ENCODE assay signal across 1 cellular context in the genomic region with DNA sequence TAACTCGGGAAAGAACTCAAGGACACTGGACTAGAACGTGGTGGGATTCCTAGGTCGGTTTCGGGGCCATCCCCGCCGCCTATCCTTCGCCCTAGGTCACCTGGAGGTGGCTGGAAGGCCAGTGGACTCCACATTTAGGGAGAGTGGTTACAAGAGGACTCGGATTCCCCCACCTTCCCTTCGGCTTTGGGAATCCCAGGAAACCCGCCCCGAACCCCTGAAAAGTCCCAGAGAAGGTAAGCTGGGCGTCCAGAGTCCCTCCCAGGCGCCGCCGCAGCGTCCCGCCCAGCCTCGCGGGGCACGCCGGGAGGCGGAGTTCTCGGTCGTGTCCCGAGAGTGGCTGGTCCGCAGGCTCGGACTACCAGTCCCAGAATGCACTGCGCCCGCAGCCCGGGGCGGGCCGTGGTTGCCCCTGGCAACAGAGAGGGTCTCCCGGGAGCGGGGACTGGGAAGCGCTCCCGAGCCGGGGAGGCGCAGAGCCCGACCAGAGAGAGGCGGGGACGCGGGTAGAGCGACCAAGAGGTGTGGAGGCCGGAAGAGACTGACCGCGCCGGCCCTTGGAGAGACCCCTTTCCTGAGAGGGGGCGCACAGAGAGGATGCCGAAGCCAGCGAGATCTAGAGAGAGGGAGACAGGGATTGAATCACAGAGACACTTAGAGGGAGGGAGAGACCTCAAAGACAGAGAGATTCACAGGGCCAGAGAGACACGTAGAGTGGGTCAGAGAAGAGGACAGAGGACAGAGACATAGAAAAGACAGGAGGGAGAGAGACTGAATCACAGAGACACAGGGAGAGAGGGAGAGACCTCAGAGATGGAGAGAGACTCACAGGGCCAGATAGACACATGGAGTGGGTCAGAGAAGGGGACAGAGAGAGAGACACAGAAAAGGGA.
TF ChIP-seq lines count a peak whose summit lies in the region.

No MANE protein-coding gene starts in this region.

TF ChIP-seq in K562, 482 proteins besides CTCF, POLR2A, EP300 and RAD21 (continues in another document):
- no peak for TF ChIP-seq ZSCAN32 (CRISPR knock-in tag; IDR thresholded peaks at IDR 0.05)
- no peak for TF ChIP-seq ELF2 (CRISPR knock-in tag; IDR thresholded peaks at IDR 0.05)
- peak; percentile 62; the same call in 1 of the 2 replicates for TF ChIP-seq MBD2 (IDR thresholded peaks at IDR 0.05; ENCODE audit: borderline replicate concordance, low read depth)
- TF ChIP-seq TEAD4 (IDR thresholded peaks at IDR 0.05; ENCODE audit: low read length), result no peak
- no peak for TF ChIP-seq TEAD4 (CRISPR knock-in tag; IDR thresholded peaks at IDR 0.05; ENCODE audit: borderline replicate concordance)
- TF ChIP-seq POLR2B (IDR thresholded peaks at IDR 0.05; ENCODE audit: low read depth, partially characterized antibody), result no peak
- TF ChIP-seq, protein P1, sequence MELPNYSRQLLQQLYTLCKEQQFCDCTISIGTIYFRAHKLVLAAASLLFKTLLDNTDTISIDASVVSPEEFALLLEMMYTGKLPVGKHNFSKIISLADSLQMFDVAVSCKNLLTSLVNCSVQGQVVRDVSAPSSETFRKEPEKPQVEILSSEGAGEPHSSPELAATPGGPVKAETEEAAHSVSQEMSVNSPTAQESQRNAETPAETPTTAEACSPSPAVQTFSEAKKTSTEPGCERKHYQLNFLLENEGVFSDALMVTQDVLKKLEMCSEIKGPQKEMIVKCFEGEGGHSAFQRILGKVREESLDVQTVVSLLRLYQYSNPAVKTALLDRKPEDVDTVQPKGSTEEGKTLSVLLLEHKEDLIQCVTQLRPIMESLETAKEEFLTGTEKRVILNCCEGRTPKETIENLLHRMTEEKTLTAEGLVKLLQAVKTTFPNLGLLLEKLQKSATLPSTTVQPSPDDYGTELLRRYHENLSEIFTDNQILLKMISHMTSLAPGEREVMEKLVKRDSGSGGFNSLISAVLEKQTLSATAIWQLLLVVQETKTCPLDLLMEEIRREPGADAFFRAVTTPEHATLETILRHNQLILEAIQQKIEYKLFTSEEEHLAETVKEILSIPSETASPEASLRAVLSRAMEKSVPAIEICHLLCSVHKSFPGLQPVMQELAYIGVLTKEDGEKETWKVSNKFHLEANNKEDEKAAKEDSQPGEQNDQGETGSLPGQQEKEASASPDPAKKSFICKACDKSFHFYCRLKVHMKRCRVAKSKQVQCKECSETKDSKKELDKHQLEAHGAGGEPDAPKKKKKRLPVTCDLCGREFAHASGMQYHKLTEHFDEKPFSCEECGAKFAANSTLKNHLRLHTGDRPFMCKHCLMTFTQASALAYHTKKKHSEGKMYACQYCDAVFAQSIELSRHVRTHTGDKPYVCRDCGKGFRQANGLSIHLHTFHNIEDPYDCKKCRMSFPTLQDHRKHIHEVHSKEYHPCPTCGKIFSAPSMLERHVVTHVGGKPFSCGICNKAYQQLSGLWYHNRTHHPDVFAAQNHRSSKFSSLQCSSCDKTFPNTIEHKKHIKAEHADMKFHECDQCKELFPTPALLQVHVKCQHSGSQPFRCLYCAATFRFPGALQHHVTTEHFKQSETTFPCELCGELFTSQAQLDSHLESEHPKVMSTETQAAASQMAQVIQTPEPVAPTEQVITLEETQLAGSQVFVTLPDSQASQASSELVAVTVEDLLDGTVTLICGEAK (IDR thresholded peaks at IDR 0.05), result 0 out of 2 replicates have a peak, but pooled peaks have one; percentile 33
- TF ChIP-seq, protein P1 (CRISPR knock-in tag; IDR thresholded peaks at IDR 0.05), result no peak
- no peak for TF ChIP-seq RBM17 (IDR thresholded peaks at IDR 0.05; ENCODE audit: borderline replicate concordance, low read depth, low read length)
- TF ChIP-seq POLR3A (IDR thresholded peaks at IDR 0.05; ENCODE audit: borderline replicate concordance, extremely low read depth, insufficient read depth, insufficient read length), result no peak
- no peak; the same call in 1 of the 2 replicates for TF ChIP-seq SREBF1 (IDR thresholded peaks at IDR 0.05; ENCODE audit: borderline replicate concordance, low read depth, low read length)
- no peak for TF ChIP-seq YY1 (IDR thresholded peaks at IDR 0.05; ENCODE audit: borderline replicate concordance in 1 of 3, control insufficient read depth in 1 of 3, extremely low read depth in 1 of 3, insufficient read depth in 3 of 3, insufficient read length in 1 of 3, insufficient replicate concordance in 2 of 3, low read depth in 1 of 3, low read length in 2 of 3)
- peak in 1 of 2 experiments; percentile 97 for TF ChIP-seq AFF1 (IDR thresholded peaks at IDR 0.05; ENCODE audit: low read depth in 1 of 2, partially characterized antibody in 2 of 2)
- peak; percentile 39 for TF ChIP-seq CCNT2 (IDR thresholded peaks at IDR 0.05; ENCODE audit: borderline replicate concordance, extremely low read depth, insufficient read length, low read depth, low read length)
- TF ChIP-seq ZNF174 (CRISPR knock-in tag; IDR thresholded peaks at IDR 0.05), result no peak
- no peak for TF ChIP-seq HMG20A (CRISPR knock-in tag; conservative IDR thresholded peaks at IDR 0.05)
- no peak for TF ChIP-seq SNIP1 (IDR thresholded peaks at IDR 0.05; ENCODE audit: low read depth)
- TF ChIP-seq, protein P2, sequence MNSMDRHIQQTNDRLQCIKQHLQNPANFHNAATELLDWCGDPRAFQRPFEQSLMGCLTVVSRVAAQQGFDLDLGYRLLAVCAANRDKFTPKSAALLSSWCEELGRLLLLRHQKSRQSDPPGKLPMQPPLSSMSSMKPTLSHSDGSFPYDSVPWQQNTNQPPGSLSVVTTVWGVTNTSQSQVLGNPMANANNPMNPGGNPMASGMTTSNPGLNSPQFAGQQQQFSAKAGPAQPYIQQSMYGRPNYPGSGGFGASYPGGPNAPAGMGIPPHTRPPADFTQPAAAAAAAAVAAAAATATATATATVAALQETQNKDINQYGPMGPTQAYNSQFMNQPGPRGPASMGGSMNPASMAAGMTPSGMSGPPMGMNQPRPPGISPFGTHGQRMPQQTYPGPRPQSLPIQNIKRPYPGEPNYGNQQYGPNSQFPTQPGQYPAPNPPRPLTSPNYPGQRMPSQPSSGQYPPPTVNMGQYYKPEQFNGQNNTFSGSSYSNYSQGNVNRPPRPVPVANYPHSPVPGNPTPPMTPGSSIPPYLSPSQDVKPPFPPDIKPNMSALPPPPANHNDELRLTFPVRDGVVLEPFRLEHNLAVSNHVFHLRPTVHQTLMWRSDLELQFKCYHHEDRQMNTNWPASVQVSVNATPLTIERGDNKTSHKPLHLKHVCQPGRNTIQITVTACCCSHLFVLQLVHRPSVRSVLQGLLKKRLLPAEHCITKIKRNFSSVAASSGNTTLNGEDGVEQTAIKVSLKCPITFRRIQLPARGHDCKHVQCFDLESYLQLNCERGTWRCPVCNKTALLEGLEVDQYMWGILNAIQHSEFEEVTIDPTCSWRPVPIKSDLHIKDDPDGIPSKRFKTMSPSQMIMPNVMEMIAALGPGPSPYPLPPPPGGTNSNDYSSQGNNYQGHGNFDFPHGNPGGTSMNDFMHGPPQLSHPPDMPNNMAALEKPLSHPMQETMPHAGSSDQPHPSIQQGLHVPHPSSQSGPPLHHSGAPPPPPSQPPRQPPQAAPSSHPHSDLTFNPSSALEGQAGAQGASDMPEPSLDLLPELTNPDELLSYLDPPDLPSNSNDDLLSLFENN (IDR thresholded peaks at IDR 0.05; ENCODE audit: low read depth in 2 of 2, low read length in 2 of 2), result no peak
- peak; percentile 44; the same call in 1 of the 2 replicates for TF ChIP-seq L3MBTL2 (IDR thresholded peaks at IDR 0.05)
- no peak for TF ChIP-seq SMAD4 (CRISPR knock-in tag; conservative IDR thresholded peaks at IDR 0.05)
- TF ChIP-seq ARHGAP35 (IDR thresholded peaks at IDR 0.05; ENCODE audit: partially characterized antibody), result no peak
- TF ChIP-seq, protein P3, sequence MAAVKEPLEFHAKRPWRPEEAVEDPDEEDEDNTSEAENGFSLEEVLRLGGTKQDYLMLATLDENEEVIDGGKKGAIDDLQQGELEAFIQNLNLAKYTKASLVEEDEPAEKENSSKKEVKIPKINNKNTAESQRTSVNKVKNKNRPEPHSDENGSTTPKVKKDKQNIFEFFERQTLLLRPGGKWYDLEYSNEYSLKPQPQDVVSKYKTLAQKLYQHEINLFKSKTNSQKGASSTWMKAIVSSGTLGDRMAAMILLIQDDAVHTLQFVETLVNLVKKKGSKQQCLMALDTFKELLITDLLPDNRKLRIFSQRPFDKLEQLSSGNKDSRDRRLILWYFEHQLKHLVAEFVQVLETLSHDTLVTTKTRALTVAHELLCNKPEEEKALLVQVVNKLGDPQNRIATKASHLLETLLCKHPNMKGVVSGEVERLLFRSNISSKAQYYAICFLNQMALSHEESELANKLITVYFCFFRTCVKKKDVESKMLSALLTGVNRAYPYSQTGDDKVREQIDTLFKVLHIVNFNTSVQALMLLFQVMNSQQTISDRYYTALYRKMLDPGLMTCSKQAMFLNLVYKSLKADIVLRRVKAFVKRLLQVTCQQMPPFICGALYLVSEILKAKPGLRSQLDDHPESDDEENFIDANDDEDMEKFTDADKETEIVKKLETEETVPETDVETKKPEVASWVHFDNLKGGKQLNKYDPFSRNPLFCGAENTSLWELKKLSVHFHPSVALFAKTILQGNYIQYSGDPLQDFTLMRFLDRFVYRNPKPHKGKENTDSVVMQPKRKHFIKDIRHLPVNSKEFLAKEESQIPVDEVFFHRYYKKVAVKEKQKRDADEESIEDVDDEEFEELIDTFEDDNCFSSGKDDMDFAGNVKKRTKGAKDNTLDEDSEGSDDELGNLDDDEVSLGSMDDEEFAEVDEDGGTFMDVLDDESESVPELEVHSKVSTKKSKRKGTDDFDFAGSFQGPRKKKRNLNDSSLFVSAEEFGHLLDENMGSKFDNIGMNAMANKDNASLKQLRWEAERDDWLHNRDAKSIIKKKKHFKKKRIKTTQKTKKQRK (IDR thresholded peaks at IDR 0.05; ENCODE audit: borderline replicate concordance, low read depth, low read length), result no peak
- no peak for TF ChIP-seq FOXA3 (CRISPR knock-in tag; conservative IDR thresholded peaks at IDR 0.05 in 1 of 2, IDR thresholded peaks at IDR 0.05 in 1 of 2)
- no peak for TF ChIP-seq DDX20 (tag; IDR thresholded peaks at IDR 0.05; ENCODE audit: low read depth)
- TF ChIP-seq ZNF778 (CRISPR knock-in tag; IDR thresholded peaks at IDR 0.05), result no peak
- no peak for TF ChIP-seq NR2C1 (IDR thresholded peaks at IDR 0.05)
- TF ChIP-seq NR2C1 (tag; IDR thresholded peaks at IDR 0.05), result 0 out of 2 replicates have a peak, but pooled peaks have one; percentile 13
- no peak for TF ChIP-seq GABPB1 (CRISPR knock-in tag; IDR thresholded peaks at IDR 0.05)
- TF ChIP-seq, protein P4, sequence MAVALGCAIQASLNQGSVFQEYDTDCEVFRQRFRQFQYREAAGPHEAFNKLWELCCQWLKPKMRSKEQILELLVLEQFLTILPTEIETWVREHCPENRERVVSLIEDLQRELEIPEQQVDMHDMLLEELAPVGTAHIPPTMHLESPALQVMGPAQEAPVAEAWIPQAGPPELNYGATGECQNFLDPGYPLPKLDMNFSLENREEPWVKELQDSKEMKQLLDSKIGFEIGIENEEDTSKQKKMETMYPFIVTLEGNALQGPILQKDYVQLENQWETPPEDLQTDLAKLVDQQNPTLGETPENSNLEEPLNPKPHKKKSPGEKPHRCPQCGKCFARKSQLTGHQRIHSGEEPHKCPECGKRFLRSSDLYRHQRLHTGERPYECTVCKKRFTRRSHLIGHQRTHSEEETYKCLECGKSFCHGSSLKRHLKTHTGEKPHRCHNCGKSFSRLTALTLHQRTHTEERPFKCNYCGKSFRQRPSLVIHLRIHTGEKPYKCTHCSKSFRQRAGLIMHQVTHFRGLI (CRISPR knock-in tag; IDR thresholded peaks at IDR 0.05), result no peak
- no peak for TF ChIP-seq ZFP1 (CRISPR knock-in tag; IDR thresholded peaks at IDR 0.05)
- TF ChIP-seq ZNF347 (CRISPR knock-in tag; IDR thresholded peaks at IDR 0.05; ENCODE audit: low read depth), result no peak
- TF ChIP-seq GABPA (tag; conservative IDR thresholded peaks at IDR 0.05; ENCODE audit: low read depth), result no peak
